26 cellular contexts compared by ENCODE assay signal in the genomic region with DNA sequence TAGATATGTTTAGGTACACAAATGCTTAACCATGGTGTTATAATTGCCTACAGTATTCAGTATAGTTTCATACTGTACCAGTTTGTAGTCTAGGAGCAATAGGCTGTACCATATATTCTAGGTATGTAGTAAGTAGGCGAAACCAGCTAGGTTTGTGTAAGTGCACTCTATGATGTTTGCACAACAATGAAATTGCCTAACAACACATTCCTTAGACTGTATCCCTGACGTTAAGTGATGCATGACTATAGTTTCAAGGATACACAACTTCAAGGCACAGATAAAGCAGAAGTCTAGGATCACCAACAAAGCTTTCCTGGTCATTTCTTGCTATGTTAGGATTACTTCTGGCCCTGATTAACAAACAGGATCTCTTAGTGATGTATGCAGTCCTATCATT.
DNase-seq lines count a peak whose midpoint lies in the region; ATAC-seq, FAIRE-seq and TF ChIP-seq lines count a peak whose summit lies in the region.
"Had no signal": no experiment of that assay in that cellular context is flagged by ENCODE, and none has a peak within 500 bp of the region (broad histone marks: within the 10 kb centered on the region; RNA-seq: fewer than 3 reads in every experiment).

No MANE protein-coding gene starts in this region.

- intact Hi-C loops in posterior vena cava (cut with DNase I), result no loop called here

- DNase-seq in H54 (ENCODE audit: insufficient read length, low spot score), result no peak
- DNase-seq in amniotic epithelial cell (ENCODE audit: low read depth), result peak; percentile 98
- DNase-seq in iris pigment epithelial cell (ENCODE audit: low read depth), result peak; percentile 16
- peak; percentile 72 for DNase-seq in renal cortical epithelial cell (ENCODE audit: low read depth)
- DNase-seq in posterior vena cava (ENCODE audit: low spot score), result no peak
- no peak for DNase-seq in NCI-H146 treated with DMSO at 0.1 percent for 48 hours (lab: John Stamatoyannopoulos, UW; ENCODE audit: unreplicated experiment)
- DNase-seq: activated CD4-positive, alpha-beta T cell treated with anti-CD3 and anti-CD28 coated beads for 1 hour; activated CD8-positive, alpha-beta memory T cell treated with anti-CD3 and anti-CD28 coated beads for 24 hours; activated naive CD4-positive, alpha-beta T cell treated with anti-CD3 and anti-CD28 coated beads for 36 hours; activated T-cell treated with anti-CD3 and anti-CD28 coated beads, Interleukin-2, amount 50 U/mL, for 4 hours; CD4-positive, alpha-beta T cell; DMS 273 treated with DMSO at 0.1 percent for 48 hours; kidney; MV-4-11; NCI-H1694 treated with DMSO at 0.1 percent for 48 hours; NCI-H748 treated with DMSO at 0.1 percent for 48 hours; nephron progenitor cell; OCI-M1; stimulated activated CD4-positive, alpha-beta T cell treated with anti-CD3 and anti-CD28 coated beads, Interleukin-1b, Interleukin-23, amount 100 ng/mL, for 48 hours; substantia nigra; T-helper 1 cell; uterus had no signal

- peak; percentile 53 for FAIRE-seq in H54 (lab: Jason Lieb, UNC)
- FAIRE-seq: GM12878, kidney had no signal

- no peak for TF ChIP-seq POLR2A in H54 (IDR thresholded peaks at IDR 0.05; ENCODE audit: low read depth, low read length)

- ATAC-seq in HG03159 (IDR thresholded peaks at IDR 0.05; ENCODE audit: unreplicated experiment), result no peak
- ATAC-seq: activated T-cell treated with anti-CD3 and anti-CD28 coated beads, Interleukin-2, amount 50 U/mL, for 4 hours; gastroesophageal sphincter; GM12878; Right ventricle myocardium inferior had no signal

Comparison
In these comparisons a context has a peak if more than half of its experiments do, and no peak if none do; other contexts are left out.
1. DNase-seq: peak in amniotic epithelial cell (single experiment), iris pigment epithelial cell (single experiment) and renal cortical epithelial cell (single experiment); none in H54 (single experiment), posterior vena cava (single experiment) and NCI-H146 treated with DMSO at 0.1 percent for 48 hours (single experiment).